In genomic region chr3:108485146-108485545, GRCh38 we compare ENCODE assay signal across 1 cellular context.
A peak's percentile ranks its signal among the peaks of the same experiment; 100 is the strongest.
TF ChIP-seq lines count a peak whose summit lies in the region.

No MANE protein-coding gene starts in this region.

TF ChIP-seq in H1, 55 proteins besides CTCF, POLR2A, EP300 and RAD21:
- no peak for TF ChIP-seq CBX8 (IDR thresholded peaks at IDR 0.05; ENCODE audit: borderline replicate concordance, low read depth, low read length)
- 0 out of 2 replicates have a peak, but pooled peaks have one; percentile 3 for TF ChIP-seq MAFK (IDR thresholded peaks at IDR 0.05; ENCODE audit: low read depth, low read length)
- TF ChIP-seq E2F6 (IDR thresholded peaks at IDR 0.05): no peak
- TF ChIP-seq TBP (IDR thresholded peaks at IDR 0.05; ENCODE audit: low read depth, low read length): no peak
- no peak for TF ChIP-seq GTF2F1 (IDR thresholded peaks at IDR 0.05; ENCODE audit: borderline replicate concordance, low read depth, low read length)
- TF ChIP-seq CBX5 (IDR thresholded peaks at IDR 0.05; ENCODE audit: low read depth, low read length): no peak
- no peak for TF ChIP-seq SIRT6 (IDR thresholded peaks at IDR 0.05; ENCODE audit: low read length)
- peak; percentile 75; the same call in 1 of the 2 replicates for TF ChIP-seq YY1 (IDR thresholded peaks at IDR 0.05; ENCODE audit: low read depth, low read length)
- no peak for TF ChIP-seq CREB1 (IDR thresholded peaks at IDR 0.05)
- TF ChIP-seq KDM1A (IDR thresholded peaks at IDR 0.05; ENCODE audit: borderline replicate concordance, low read length): peak; percentile 65; the same call in 1 of the 2 replicates
- TF ChIP-seq BRCA1 (IDR thresholded peaks at IDR 0.05; ENCODE audit: low read depth, low read length): no peak
- TF ChIP-seq TAF7 (optimal IDR thresholded peaks at IDR 0.05; ENCODE audit: borderline replicate concordance, low read depth, low read length): no peak
- no peak for TF ChIP-seq RBBP5 (IDR thresholded peaks at IDR 0.05; ENCODE audit: borderline replicate concordance, low read depth, low read length)
- no peak for TF ChIP-seq BCL11A (IDR thresholded peaks at IDR 0.05; ENCODE audit: low read depth in 2 of 2, low read length in 2 of 2)
- TF ChIP-seq JUN (IDR thresholded peaks at IDR 0.05; ENCODE audit: low read depth, low read length): no peak
- TF ChIP-seq ATF2 (IDR thresholded peaks at IDR 0.05; ENCODE audit: low read length): no peak
